ENCODE assay signal across 8 cellular contexts in the genomic region with DNA sequence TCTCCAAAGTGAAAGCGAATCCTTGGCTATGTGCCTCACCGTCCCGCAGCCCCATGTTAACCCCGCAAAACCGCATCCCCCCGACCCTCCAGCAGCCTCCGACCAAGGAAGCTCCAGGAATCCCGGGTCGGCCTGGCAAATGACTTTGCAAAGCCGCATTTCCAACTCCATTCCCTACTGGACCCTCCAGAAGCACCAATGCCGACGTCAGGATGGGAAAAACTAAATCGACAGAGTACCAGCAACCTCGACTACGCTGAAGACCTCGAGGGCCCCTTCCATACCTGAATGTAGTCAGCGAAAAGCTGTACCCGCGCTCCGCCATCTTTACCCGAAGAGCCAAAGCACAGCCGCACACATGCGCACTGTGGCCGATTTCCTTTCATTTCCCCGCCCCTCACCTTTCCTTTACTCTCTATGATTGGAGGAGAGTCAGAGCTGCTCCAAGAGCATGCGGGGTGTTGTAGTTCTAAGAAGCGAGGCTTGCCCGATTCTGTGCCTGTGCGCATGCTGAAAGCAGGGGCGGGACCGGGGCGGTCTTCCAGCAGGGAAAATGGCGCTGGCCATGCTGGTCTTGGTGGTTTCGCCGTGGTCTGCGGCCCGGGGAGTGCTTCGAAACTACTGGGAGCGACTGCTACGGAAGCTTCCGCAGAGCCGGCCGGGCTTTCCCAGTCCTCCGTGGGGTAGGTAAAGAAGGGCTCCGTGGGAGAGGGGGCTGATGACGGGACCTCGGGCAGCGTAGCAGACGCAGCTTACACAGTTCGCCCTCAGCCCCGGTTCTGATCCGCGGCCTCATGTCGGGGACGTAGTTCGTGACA. TPM values are rescaled to one million over a fixed set of nuclear protein-coding genes. Genes with fewer than 3 reads are reported as not detected.
DNase-seq lines count a peak whose midpoint lies in the region; ATAC-seq and TF ChIP-seq lines count a peak whose summit lies in the region.

TSS of gene MRPL32 (plus strand) at position 543 of the 818 bp plus-strand sequence. CDS start at position 554, 11 bp downstream.
TSS of gene PSMA2 (minus strand) at position 341 of the 818 bp plus-strand sequence. CDS start at position 325, 16 bp downstream.

- peaks cover 15% of the 10 kb centered on the region for H3K36me3 ChIP-seq in ACC112 (ENCODE audit: insufficient read depth, low read length)
- no peaks in the 10 kb centered on the region for H3K36me3 ChIP-seq in breast epithelium
- peaks cover 5 to 22% (median 20%) of the 10 kb centered on the region in 3 donors for H3K36me3 ChIP-seq in skeletal muscle tissue (ENCODE audit: control insufficient read depth in 3 of 3, insufficient read depth in 3 of 3, low read length in 3 of 3)

- TF ChIP-seq CTCF in VCaP (conservative IDR thresholded peaks at IDR 0.05): no peak
- TF ChIP-seq CTCF in breast epithelium (IDR thresholded peaks at IDR 0.05): no peak

- H3K27ac ChIP-seq in ACC112 (ENCODE audit: low read depth, low read length) (peak within 1 kb of the TSS; percentile 61), VCaP (peak within 1 kb of the TSS; percentile 79), breast epithelium (peak within 1 kb of the TSS; percentile 86 to 88), skeletal muscle tissue (ENCODE audit: low read depth, low read length) (peak within 1 kb of the TSS; percentile 84)

- peak within 1 kb of the TSS; percentile 97 for H3K4me3 ChIP-seq in ACC112 (ENCODE audit: low read depth, low read length)
- H3K4me3 ChIP-seq in breast epithelium: peak within 1 kb of the TSS; percentile 89 to 97 (median 90)
- H3K4me3 ChIP-seq in iPS-18c (ENCODE audit: insufficient read depth, low read depth, low read length): peak within 1 kb of the TSS; percentile 92
- H3K4me3 ChIP-seq in skeletal muscle tissue (ENCODE audit: low read length in 3 of 3): peak within 1 kb of the TSS; percentile 93 to 99 (median 95)

- H2AFZ ChIP-seq in ACC112 (ENCODE audit: low read length, unreplicated experiment): peak within 1 kb of the TSS; percentile 89

- peak; percentile 44 for TF ChIP-seq POLR2A in breast epithelium (IDR thresholded peaks at IDR 0.05)

- peak; percentile 99 for ATAC-seq in GM18870 (IDR thresholded peaks at IDR 0.05; ENCODE audit: unreplicated experiment)
- peak; percentile 99 for ATAC-seq in HG03135 (IDR thresholded peaks at IDR 0.05; ENCODE audit: unreplicated experiment)

- H3K9ac ChIP-seq in skeletal muscle tissue (ENCODE audit: low read depth in 1 of 3, low read length in 3 of 3): peak within 1 kb of the TSS; percentile 95 to 99 (median 96)

- peaks cover 79% of the 10 kb centered on the region for H3K79me2 ChIP-seq in ACC112 (ENCODE audit: control insufficient read depth, insufficient read depth, low read length, unreplicated experiment)

- H3K4me1 ChIP-seq in ACC112 (ENCODE audit: control insufficient read depth, insufficient read depth, low read length, unreplicated experiment) (peaks cover 20% of the 10 kb centered on the region), breast epithelium (peaks cover 5 to 8% of the 10 kb centered on the region in 2 donors), skeletal muscle tissue (ENCODE audit: control insufficient read depth in 3 of 3, insufficient read depth in 3 of 3, low read length in 3 of 3) (peaks cover 24 to 46% (median 42%) of the 10 kb centered on the region in 3 donors)

- H3K27me3 ChIP-seq in ACC112 (ENCODE audit: insufficient read depth, low read length): no peaks in the 10 kb centered on the region
- H3K27me3 ChIP-seq in breast epithelium: no peaks in the 10 kb centered on the region
- H3K27me3 ChIP-seq in skeletal muscle tissue (ENCODE audit: control insufficient read depth in 3 of 3, insufficient read depth in 3 of 3, low read length in 3 of 3): no peaks in the 10 kb centered on the region

- H3K9me3 ChIP-seq in breast epithelium (no peaks in the 10 kb centered on the region), iPS-18c (ENCODE audit: control insufficient read depth, insufficient read depth, low read length) (no peaks in the 10 kb centered on the region), skeletal muscle tissue (ENCODE audit: control insufficient read depth in 3 of 3, low read length in 3 of 3) (no peaks in the 10 kb centered on the region)

- peak; percentile 97 for DNase-seq in NCI-H2196 treated with DMSO at 0.1 percent for 48 hours (lab: John Stamatoyannopoulos, UW; ENCODE audit: unreplicated experiment)
- DNase-seq in breast epithelium (ENCODE audit: low spot score in 2 of 2): peak; percentile 92 to 96

- intact Hi-C loops in breast epithelium (cut with DNase I; ENCODE audit: low total_unique reads): no loop called here

RNA-seq across cellular contexts. Expression of gene MRPL32, which starts in this region (rescaled TPM):
- total RNA-seq in breast epithelium (10 to 100 TPM; 49.0 to 57.7 (median 51.1) TPM), skeletal muscle tissue (41.2 TPM)

RNA-seq across cellular contexts. Expression of gene PSMA2, which starts in this region (rescaled TPM):
- total RNA-seq in breast epithelium: 10 to 100 TPM; 52.1 to 69.9 (median 60.2) TPM
- 54.3 TPM for total RNA-seq in skeletal muscle tissue

Comparison
In these comparisons a context has a peak if more than half of its experiments do, and no peak if none do; other contexts are left out.
1. Peak in every context shown above with its lines: DNase-seq, ATAC-seq, H3K4me3 ChIP-seq and H3K27ac ChIP-seq.